31 cellular contexts compared by ENCODE assay signal in the genomic region with DNA sequence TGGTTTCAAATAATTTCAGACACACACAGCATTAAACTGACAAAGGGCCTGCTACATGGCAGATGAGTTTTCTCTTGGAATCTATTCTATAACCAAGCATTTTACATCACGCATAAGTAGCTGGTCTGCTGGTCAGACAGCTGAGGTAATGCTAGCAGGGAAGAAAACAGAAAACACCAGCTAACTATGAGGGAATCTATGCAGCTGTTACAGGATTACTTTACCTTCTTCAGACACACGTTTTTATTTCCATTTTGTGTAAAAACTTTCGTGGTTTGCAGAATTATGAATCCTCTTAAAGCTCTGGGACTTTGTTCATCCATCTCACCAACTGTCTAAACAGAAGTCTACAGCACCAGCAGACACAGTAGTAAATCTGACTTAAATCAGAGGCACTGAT.
"Had no signal": no experiment of that assay in that cellular context is flagged by ENCODE, and none has a peak within 500 bp of the region (broad histone marks: within the 10 kb centered on the region; RNA-seq: fewer than 3 reads in every experiment).

No MANE protein-coding gene starts in this region.

- H3K36me3 ChIP-seq: adrenal gland, ascending aorta, breast epithelium, cardiac muscle cell, esophagus muscularis mucosa, gastrocnemius medialis, heart left ventricle had no signal

- DNase-seq: activated CD4-positive, alpha-beta memory T cell treated with anti-CD3 and anti-CD28 coated beads for 36 hours; activated CD4-positive, alpha-beta T cell treated with anti-CD3 and anti-CD28 coated beads for 36 hours; activated CD4-positive, alpha-beta T cell treated with anti-CD3 and anti-CD28 coated beads, Interleukin-2, amount 10 ng/mL, durations not matched to agents 24 days and 14 days; activated CD4-positive, CD25-positive, alpha-beta regulatory T cell; activated CD4-positive, CD25-positive, alpha-beta regulatory T cell treated with anti-CD3 and anti-CD28 coated beads, Interleukin-2, amount 50 U/mL, for 72 hours; activated CD8-positive, alpha-beta memory T cell treated with anti-CD3 and anti-CD28 coated beads, Interleukin-2, amount 10 ng/mL, durations not matched to agents 7 days and 5 days; activated CD8-positive, alpha-beta memory T cell treated with anti-CD3 and anti-CD28 coated beads, Interleukin-2, amount 50 U/mL, for 4 hours; activated CD8-positive, alpha-beta T cell treated with anti-CD3 and anti-CD28 coated beads, Interleukin-2, amount 10 ng/mL, durations not matched to agents 7 days and 5 days; activated effector memory CD4-positive, alpha-beta T cell treated with anti-CD3 and anti-CD28 coated beads, Interleukin-2, amount 50 U/mL, for 16 hours; activated naive CD4-positive, alpha-beta T cell treated with anti-CD3 and anti-CD28 coated beads for 36 hours; activated naive CD8-positive, alpha-beta T cell treated with anti-CD3 and anti-CD28 coated beads for 36 hours; activated naive CD8-positive, alpha-beta T cell treated with anti-CD3 and anti-CD28 coated beads, Interleukin-2, amount 50 U/mL, for 24 hours; activated T-cell treated with anti-CD3 and anti-CD28 coated beads, Interleukin-2, amount 50 U/mL, for 1 hour; activated T-cell treated with anti-CD3 and anti-CD28 coated beads, Interleukin-2, amount 50 U/mL, for 48 hours; adrenal gland; amygdala; effector CD4-positive, alpha-beta T cell; effector memory CD8-positive, alpha-beta T cell; erythroblast; foreskin keratinocyte; gastrocnemius medialis; glutamatergic neuron; heart left ventricle; T-helper 1 cell; T-helper 17 cell; T1000 had no signal

- H3K4me1 ChIP-seq: adrenal gland, ascending aorta, breast epithelium, esophagus muscularis mucosa, foreskin keratinocyte, gastrocnemius medialis, heart left ventricle had no signal

- H3K27ac ChIP-seq: adrenal gland, ascending aorta, breast epithelium, cardiac muscle cell, coronary artery, esophagus muscularis mucosa, foreskin keratinocyte, gastrocnemius medialis, heart left ventricle had no signal

- H3K27me3 ChIP-seq: ascending aorta, breast epithelium, cardiac muscle cell, esophagus muscularis mucosa, foreskin keratinocyte, gastrocnemius medialis had no signal

- H3K9me3 ChIP-seq: adrenal gland, ascending aorta, breast epithelium, esophagus muscularis mucosa, gastrocnemius medialis, heart left ventricle had no signal

- H3K4me3 ChIP-seq: adrenal gland, ascending aorta, breast epithelium, cardiac muscle cell, coronary artery, esophagus muscularis mucosa, gastrocnemius medialis, heart left ventricle had no signal
